Comparison of ENCODE assay signal across 20 cellular contexts in the genomic region with DNA sequence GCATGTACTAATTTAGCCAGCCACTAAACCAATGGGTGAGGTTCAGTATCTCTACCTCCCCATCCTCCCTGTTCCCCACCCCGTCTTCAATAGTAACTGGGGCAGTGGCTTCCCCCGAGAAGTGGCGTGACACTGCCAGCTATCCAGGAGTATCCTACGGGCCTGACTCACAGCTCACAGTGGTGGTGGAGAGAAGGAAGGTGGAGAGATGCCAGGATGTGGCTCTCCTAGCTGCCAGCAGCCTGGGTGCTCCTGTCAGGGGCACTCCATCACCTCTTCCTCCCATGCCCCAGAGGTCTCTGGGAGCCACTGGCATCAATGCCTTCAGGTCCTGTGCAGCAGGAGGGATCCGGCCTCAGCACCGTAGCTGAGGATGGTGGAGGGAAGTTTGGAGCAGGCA. TPM values are rescaled to one million over a fixed set of nuclear protein-coding genes. Genes with fewer than 3 reads are reported as not detected.
A peak's percentile ranks its signal among the peaks of the same experiment; 100 is the strongest.
DNase-seq lines count a peak whose midpoint lies in the region; ATAC-seq and TF ChIP-seq lines count a peak whose summit lies in the region.
"Had no signal": no experiment of that assay in that cellular context is flagged by ENCODE, and none has a peak within 500 bp of the region (broad histone marks: within the 10 kb centered on the region; RNA-seq: fewer than 3 reads in every experiment).

No MANE protein-coding gene starts in this region.

- no peaks in the 10 kb centered on the region for H4K20me1 ChIP-seq in neural progenitor cell (ENCODE audit: low read depth)

- H3K36me3 ChIP-seq in neural progenitor cell (no peaks in the 10 kb centered on the region), prostate gland (no peaks in the 10 kb centered on the region)
- H3K36me3 ChIP-seq: SJCRH30 had no signal

- no peaks in the 10 kb centered on the region for H3K27me3 ChIP-seq in neural progenitor cell
- H3K27me3 ChIP-seq in prostate gland (replicated peaks; ENCODE audit: insufficient read depth) = no peaks in the 10 kb centered on the region
- H3K27me3 ChIP-seq: SJCRH30 had no signal

- peak; percentile 22; the same call in 2 of the 3 replicates for ATAC-seq in SK-N-SH treated with all-trans-retinoic acid at 6 μM for 48 hours
- no peak for ATAC-seq in GM21381 (IDR thresholded peaks at IDR 0.05; ENCODE audit: unreplicated experiment)

- H3K4me1 ChIP-seq in neural progenitor cell (peaks cover 11% of the 10 kb centered on the region), prostate gland (replicated peaks) (no peaks in the 10 kb centered on the region)

- H3K27ac Mint-ChIP-seq in neural progenitor cell = peak overlapping the region; percentile 72
- H3K27ac Mint-ChIP-seq: B cell, HFFc6 had no signal

- DNase-seq in DMS53 (lab: John Stamatoyannopoulos, UW) (peak; percentile 51), DMS53 treated with DMSO at 0.1 percent for 48 hours (lab: John Stamatoyannopoulos, UW; ENCODE audit: unreplicated experiment) (no peak), M059J (ENCODE audit: low read depth) (peak; percentile 65), neural progenitor cell (ENCODE audit: low spot score) (no peak), prostate gland (ENCODE audit: low spot score) (no peak)
- no peak for DNase-seq in stimulated activated CD4-positive, alpha-beta T cell treated with anti-CD3 and anti-CD28 coated beads, Interleukin-4, amount 100 ng/mL, for 1 hour
- DNase-seq: GF-D8; HFFc6; NCI-H1048; NCI-H1436; NCI-H1930; NK-92 treated with Interleukin-12 subunit alpha and Interleukin-12 subunit beta, amount 100 ng/mL, for 24 hours; SJCRH30; SW 1271 had no signal

- no peak for TF ChIP-seq POLR2A in prostate gland (IDR thresholded peaks at IDR 0.05)

- H3K27ac ChIP-seq in neural progenitor cell (no peak overlapping the region), prostate gland (no peak overlapping the region)
- H3K27ac ChIP-seq: 22Rv1, KMS-11, SJCRH30 had no signal

- H3F3A ChIP-seq in neural progenitor cell (ENCODE audit: low read depth) = no peaks in the 10 kb centered on the region

- H3K79me2 ChIP-seq in neural progenitor cell (ENCODE audit: low read depth) = no peaks in the 10 kb centered on the region

- no peak overlapping the region for H3K9ac ChIP-seq in neural progenitor cell
- H3K9ac ChIP-seq: KMS-11 had no signal

- H3K9me3 ChIP-seq in neural progenitor cell (ENCODE audit: low read depth) (no peaks in the 10 kb centered on the region), prostate gland (no peaks in the 10 kb centered on the region)
- H3K9me3 ChIP-seq: SJCRH30 had no signal

- peaks cover 19% of the 10 kb centered on the region for H3K4me1 Mint-ChIP-seq in neural progenitor cell
- H3K4me1 Mint-ChIP-seq: B cell had no signal

- H3K9me3 Mint-ChIP-seq in neural progenitor cell = no peaks in the 10 kb centered on the region
- H3K9me3 Mint-ChIP-seq: HFFc6 had no signal

- no peaks in the 10 kb centered on the region for H3K36me3 Mint-ChIP-seq in neural progenitor cell

- 88% methylated on average over 6 of the region's 6 CpGs for WGBS in prostate gland

- no peak for TF ChIP-seq CTCF in neural progenitor cell (IDR thresholded peaks at IDR 0.05)
- TF ChIP-seq CTCF in prostate gland (IDR thresholded peaks at IDR 0.05) = no peak

- intact Hi-C loops in prostate gland (cut with DNase I) = no loop called here

- no peak overlapping the region for H3K4me2 ChIP-seq in neural progenitor cell
- H3K4me2 ChIP-seq: KMS-11 had no signal

- H2AFZ ChIP-seq in neural progenitor cell (replicated peaks) = no peak overlapping the region

- peaks cover 3% of the 10 kb centered on the region for H3K27me3 Mint-ChIP-seq in neural progenitor cell (ENCODE audit: insufficient read depth, low read depth)
- H3K27me3 Mint-ChIP-seq: B cell had no signal

- no peak overlapping the region for H3K4me3 Mint-ChIP-seq in neural progenitor cell
- H3K4me3 Mint-ChIP-seq: B cell, HFFc6 had no signal

- H3K4me3 ChIP-seq in neural progenitor cell (no peak overlapping the region), prostate gland (no peak overlapping the region)
- H3K4me3 ChIP-seq: SJCRH30 had no signal

TF ChIP-seq in SK-N-SH treated with all-trans-retinoic acid at 6 μM for 48 hours, 23 proteins besides CTCF, POLR2A, EP300 and RAD21:
- no peak for TF ChIP-seq ISL1 (CRISPR knock-in tag; IDR thresholded peaks at IDR 0.05)
- no peak for TF ChIP-seq PPARA (CRISPR knock-in tag; IDR thresholded peaks at IDR 0.05; ENCODE audit: borderline replicate concordance)
- TF ChIP-seq ZNF565 (CRISPR knock-in tag; conservative IDR thresholded peaks at IDR 0.05; ENCODE audit: low read depth) = no peak
- no peak for TF ChIP-seq POU6F1 (CRISPR knock-in tag; IDR thresholded peaks at IDR 0.05; ENCODE audit: borderline replicate concordance, low read depth)
- TF ChIP-seq, protein P1, sequence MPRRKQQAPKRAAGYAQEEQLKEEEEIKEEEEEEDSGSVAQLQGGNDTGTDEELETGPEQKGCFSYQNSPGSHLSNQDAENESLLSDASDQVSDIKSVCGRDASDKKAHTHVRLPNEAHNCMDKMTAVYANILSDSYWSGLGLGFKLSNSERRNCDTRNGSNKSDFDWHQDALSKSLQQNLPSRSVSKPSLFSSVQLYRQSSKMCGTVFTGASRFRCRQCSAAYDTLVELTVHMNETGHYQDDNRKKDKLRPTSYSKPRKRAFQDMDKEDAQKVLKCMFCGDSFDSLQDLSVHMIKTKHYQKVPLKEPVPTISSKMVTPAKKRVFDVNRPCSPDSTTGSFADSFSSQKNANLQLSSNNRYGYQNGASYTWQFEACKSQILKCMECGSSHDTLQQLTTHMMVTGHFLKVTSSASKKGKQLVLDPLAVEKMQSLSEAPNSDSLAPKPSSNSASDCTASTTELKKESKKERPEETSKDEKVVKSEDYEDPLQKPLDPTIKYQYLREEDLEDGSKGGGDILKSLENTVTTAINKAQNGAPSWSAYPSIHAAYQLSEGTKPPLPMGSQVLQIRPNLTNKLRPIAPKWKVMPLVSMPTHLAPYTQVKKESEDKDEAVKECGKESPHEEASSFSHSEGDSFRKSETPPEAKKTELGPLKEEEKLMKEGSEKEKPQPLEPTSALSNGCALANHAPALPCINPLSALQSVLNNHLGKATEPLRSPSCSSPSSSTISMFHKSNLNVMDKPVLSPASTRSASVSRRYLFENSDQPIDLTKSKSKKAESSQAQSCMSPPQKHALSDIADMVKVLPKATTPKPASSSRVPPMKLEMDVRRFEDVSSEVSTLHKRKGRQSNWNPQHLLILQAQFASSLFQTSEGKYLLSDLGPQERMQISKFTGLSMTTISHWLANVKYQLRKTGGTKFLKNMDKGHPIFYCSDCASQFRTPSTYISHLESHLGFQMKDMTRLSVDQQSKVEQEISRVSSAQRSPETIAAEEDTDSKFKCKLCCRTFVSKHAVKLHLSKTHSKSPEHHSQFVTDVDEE (CRISPR knock-in tag; IDR thresholded peaks at IDR 0.05) = no peak
- no peak for TF ChIP-seq GLIS3 (CRISPR knock-in tag; IDR thresholded peaks at IDR 0.05)
- TF ChIP-seq OSR1 (CRISPR knock-in tag; IDR thresholded peaks at IDR 0.05) = no peak
- TF ChIP-seq TOX (CRISPR knock-in tag; IDR thresholded peaks at IDR 0.05; ENCODE audit: borderline replicate concordance) = no peak
- TF ChIP-seq ZNF70 (CRISPR knock-in tag; IDR thresholded peaks at IDR 0.05) = no peak
- TF ChIP-seq SNAI2 (CRISPR knock-in tag; IDR thresholded peaks at IDR 0.05) = no peak
- TF ChIP-seq, protein P2, sequence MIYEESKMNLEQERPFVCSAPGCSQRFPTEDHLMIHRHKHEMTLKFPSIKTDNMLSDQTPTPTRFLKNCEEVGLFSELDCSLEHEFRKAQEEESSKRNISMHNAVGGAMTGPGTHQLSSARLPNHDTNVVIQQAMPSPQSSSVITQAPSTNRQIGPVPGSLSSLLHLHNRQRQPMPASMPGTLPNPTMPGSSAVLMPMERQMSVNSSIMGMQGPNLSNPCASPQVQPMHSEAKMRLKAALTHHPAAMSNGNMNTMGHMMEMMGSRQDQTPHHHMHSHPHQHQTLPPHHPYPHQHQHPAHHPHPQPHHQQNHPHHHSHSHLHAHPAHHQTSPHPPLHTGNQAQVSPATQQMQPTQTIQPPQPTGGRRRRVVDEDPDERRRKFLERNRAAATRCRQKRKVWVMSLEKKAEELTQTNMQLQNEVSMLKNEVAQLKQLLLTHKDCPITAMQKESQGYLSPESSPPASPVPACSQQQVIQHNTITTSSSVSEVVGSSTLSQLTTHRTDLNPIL (CRISPR knock-in tag; IDR thresholded peaks at IDR 0.05; ENCODE audit: low read depth) = no peak
- TF ChIP-seq ZNF8 (CRISPR knock-in tag; IDR thresholded peaks at IDR 0.05) = no peak
- TF ChIP-seq ZC3H10 (CRISPR knock-in tag; IDR thresholded peaks at IDR 0.05) = no peak

RNA-seq across cellular contexts. Expression of gene TSPAN11, which starts 49.0 kb away (rescaled TPM):
- total RNA-seq in M059J (2014; rRNA removed; shearing (Covaris generic)) = 0.39 and 0.44 TPM in 2 replicates
- 7.4 and 27.7 TPM in 2 replicates for total RNA-seq in neural progenitor cell (ENCODE audit: low replicate concordance)
- total RNA-seq in prostate gland = 1 to 10 TPM; 1.0 to 4.1 TPM
- total RNA-seq: B cell, OCI-LY7 had no signal

Comparison
In these comparisons a context has a peak if more than half of its experiments do, and no peak if none do; other contexts are left out.
1. DNase-seq: peak in DMS53 (single experiment) and M059J (single experiment); none in DMS53 treated with DMSO at 0.1 percent for 48 hours (single experiment), neural progenitor cell (single experiment), prostate gland (single experiment) and stimulated activated CD4-positive, alpha-beta T cell treated with anti-CD3 and anti-CD28 coated beads, Interleukin-4, amount 100 ng/mL, for 1 hour (single experiment).